Comparison of ENCODE assay signal across 8 cellular contexts in genomic region chr3:169218314-169218983, GRCh38.
A peak's percentile ranks its signal among the peaks of the same experiment; 100 is the strongest.
DNase-seq lines count a peak whose midpoint lies in the region; ATAC-seq and TF ChIP-seq lines count a peak whose summit lies in the region.

No MANE protein-coding gene starts in this region.

- H3K27me3 ChIP-seq in colonic mucosa (no peaks in the 10 kb centered on the region), mesendoderm (ENCODE audit: insufficient read depth, low read length, poor library complexity) (no peaks in the 10 kb centered on the region)

- no peaks in the 10 kb centered on the region for H3K9me3 ChIP-seq in colonic mucosa

- H2AK5ac ChIP-seq in mesendoderm (ENCODE audit: low read length), result no peak overlapping the region

- TF ChIP-seq CTCF in GM12872 (IDR thresholded peaks at IDR 0.05; ENCODE audit: insufficient read depth, low read depth, low read length), result peak; percentile 37; the same call in 2 of the 3 replicates
- peak; percentile 48 for TF ChIP-seq CTCF in colonic mucosa (IDR thresholded peaks at IDR 0.05)

- no peaks in the 10 kb centered on the region for H3K9me3 Mint-ChIP-seq in stimulated activated naive B cell treated with anti-CD40 and anti-IgM and Interleukin-4, amounts not matched to agents 10 μg/mL and 1 μg/mL and 100 μg/mL, for 72 hours

- H3K4me1 ChIP-seq in colonic mucosa (no peaks in the 10 kb centered on the region), mesendoderm (ENCODE audit: control insufficient read depth, low read depth, low read length) (no peaks in the 10 kb centered on the region)

- H3K36me3 Mint-ChIP-seq in stimulated activated naive B cell treated with anti-CD40 and anti-IgM and Interleukin-4, amounts not matched to agents 10 μg/mL and 1 μg/mL and 100 μg/mL, for 72 hours, result no peaks in the 10 kb centered on the region

- H3K4me3 ChIP-seq in colonic mucosa (no peak overlapping the region), mesendoderm (ENCODE audit: low read length) (no peak overlapping the region)

- no peaks in the 10 kb centered on the region for H3K27me3 Mint-ChIP-seq in stimulated activated naive B cell treated with anti-CD40 and anti-IgM and Interleukin-4, amounts not matched to agents 10 μg/mL and 1 μg/mL and 100 μg/mL, for 72 hours

- H3K18ac ChIP-seq in mesendoderm (ENCODE audit: low read length), result no peak overlapping the region

- H3K36me3 ChIP-seq in colonic mucosa (no peaks in the 10 kb centered on the region), mesendoderm (ENCODE audit: control insufficient read depth, insufficient read depth, low read length) (no peaks in the 10 kb centered on the region)

- H2BK15ac ChIP-seq in mesendoderm (replicated peaks; ENCODE audit: low read depth), result no peak overlapping the region

- H3K4me2 ChIP-seq in mesendoderm (ENCODE audit: low read length), result no peak overlapping the region

- ATAC-seq in HG02840 (IDR thresholded peaks at IDR 0.05; ENCODE audit: low FRiP score, unreplicated experiment) (no peak), GM18858 (IDR thresholded peaks at IDR 0.05; ENCODE audit: unreplicated experiment) (no peak)
- ATAC-seq in stimulated activated naive B cell treated with anti-CD40 and anti-IgM and Interleukin-4, amounts not matched to agents 10 μg/mL and 1 μg/mL and 100 μg/mL, for 72 hours (replicated peaks), result no peak

- no peak overlapping the region for H2BK5ac ChIP-seq in mesendoderm (ENCODE audit: low read length)

- no peak overlapping the region for H3K27ac Mint-ChIP-seq in stimulated activated naive B cell treated with anti-CD40 and anti-IgM and Interleukin-4, amounts not matched to agents 10 μg/mL and 1 μg/mL and 100 μg/mL, for 72 hours

- no peak overlapping the region for H3K4ac ChIP-seq in mesendoderm (ENCODE audit: low read depth, low read length)

- H3K9ac ChIP-seq in colonic mucosa (ENCODE audit: low read depth in 2 of 2, low read length in 2 of 2) (no peak overlapping the region), mesendoderm (ENCODE audit: low read length) (no peak overlapping the region)

- intact Hi-C loops in colonic mucosa (cut with DNase I), result no loop called here

- H3K56ac ChIP-seq in mesendoderm (ENCODE audit: low read length), result no peak overlapping the region

- WGBS in mesendoderm (ENCODE audit: extremely low coverage, insufficient coverage, low lambda C conversion rate), result no CpG with 5 or more reads among the region's 5 CpGs

- H3K27ac ChIP-seq in colonic mucosa (no peak overlapping the region), mesendoderm (ENCODE audit: low read depth, low read length) (no peak overlapping the region)

- no peaks in the 10 kb centered on the region for H3K79me2 ChIP-seq in mesendoderm (ENCODE audit: control insufficient read depth, insufficient read depth, low read length)

- H2BK120ac ChIP-seq in mesendoderm (ENCODE audit: low read depth, low read length), result no peak overlapping the region

- H3K4me1 Mint-ChIP-seq in stimulated activated naive B cell treated with anti-CD40 and anti-IgM and Interleukin-4, amounts not matched to agents 10 μg/mL and 1 μg/mL and 100 μg/mL, for 72 hours, result no peaks in the 10 kb centered on the region

- H4K5ac ChIP-seq in mesendoderm (ENCODE audit: low read length), result no peak overlapping the region

- H3K79me1 ChIP-seq in mesendoderm (ENCODE audit: low read length), result no peaks in the 10 kb centered on the region

- no peak overlapping the region for H3K4me3 Mint-ChIP-seq in stimulated activated naive B cell treated with anti-CD40 and anti-IgM and Interleukin-4, amounts not matched to agents 10 μg/mL and 1 μg/mL and 100 μg/mL, for 72 hours

- H3K23ac ChIP-seq in mesendoderm (ENCODE audit: low read length), result no peak overlapping the region

- no peak overlapping the region for H4K8ac ChIP-seq in mesendoderm (ENCODE audit: low read depth, low read length)

- DNase-seq in NCI-H2081 treated with DMSO at 0.1 percent for 48 hours (lab: John Stamatoyannopoulos, UW), result peak; percentile 39
- DNase-seq in colonic mucosa, result peak; percentile 57
- peak; percentile 86 for DNase-seq in mesendoderm
- no peak for DNase-seq in stimulated activated naive B cell treated with anti-CD40 and anti-IgM and Interleukin-4, amounts not matched to agents 10 μg/mL and 1 μg/mL and 100 μg/mL, for 72 hours
- no peak for DNase-seq in cerebellum (ENCODE audit: low spot score)

Comparison
In these comparisons a context has a peak if more than half of its experiments do, and no peak if none do; other contexts are left out.
1. DNase-seq: peak in NCI-H2081 treated with DMSO at 0.1 percent for 48 hours (single experiment), colonic mucosa (single experiment) and mesendoderm (single experiment); none in stimulated activated naive B cell treated with anti-CD40 and anti-IgM and Interleukin-4, amounts not matched to agents 10 μg/mL and 1 μg/mL and 100 μg/mL, for 72 hours (single experiment) and cerebellum (single experiment).